In the genomic region with DNA sequence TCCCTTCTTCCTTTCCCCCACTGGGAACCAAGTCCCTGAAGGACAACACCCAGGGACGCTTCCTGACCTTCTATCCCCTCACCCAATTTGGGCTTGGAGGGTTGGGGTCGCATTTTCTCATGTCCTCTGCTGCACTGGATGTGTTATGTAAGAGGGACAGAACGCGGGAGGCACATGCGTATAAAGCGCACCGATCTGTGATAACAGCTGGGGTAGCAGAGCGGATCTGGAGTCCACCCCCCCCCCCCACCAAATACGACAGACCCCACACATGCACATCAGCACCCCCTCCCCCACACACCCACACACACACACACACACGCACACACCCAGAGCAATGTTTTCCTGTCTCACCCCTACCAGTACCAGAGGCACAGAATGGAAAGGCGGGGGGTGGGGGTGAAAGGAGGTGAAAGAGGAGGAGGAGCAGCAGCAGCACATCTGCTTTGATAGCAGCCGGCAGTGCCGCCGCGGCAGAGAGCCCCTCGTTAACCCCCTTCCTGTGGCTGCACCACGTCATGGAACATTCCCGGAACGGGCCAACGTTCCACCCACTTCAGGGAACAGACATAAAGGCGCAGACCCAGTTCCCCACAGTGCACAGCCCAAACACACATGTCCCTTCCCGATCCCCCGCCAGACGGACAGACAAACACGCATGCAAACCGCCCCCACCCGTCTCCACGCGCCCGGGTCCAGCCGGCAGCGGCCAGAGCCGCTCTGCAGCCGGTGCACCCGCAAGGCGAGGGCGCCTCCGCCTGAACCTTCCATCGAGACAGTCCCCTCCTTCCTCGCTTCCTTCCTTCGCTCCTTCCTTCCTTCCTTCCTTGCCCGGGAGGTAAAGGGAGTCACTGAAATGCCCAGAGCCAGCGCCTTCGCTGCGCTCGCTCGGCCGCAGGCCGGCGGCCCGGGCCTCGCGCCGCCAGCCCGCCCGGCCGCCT, we compare ENCODE assay signal across 8 cellular contexts. TPM values are rescaled to one million over a fixed set of nuclear protein-coding genes. Genes with fewer than 3 reads are reported as not detected.
DNase-seq lines count a peak whose midpoint lies in the region; ATAC-seq and TF ChIP-seq lines count a peak whose summit lies in the region.

No MANE protein-coding gene starts in this region.

- ATAC-seq in HG03521 (IDR thresholded peaks at IDR 0.05; ENCODE audit: unreplicated experiment) = peak; percentile 7
- peak; percentile 55 for ATAC-seq in omental fat pad (ENCODE audit: low FRiP score)

- DNase-seq in SK-N-DZ (ENCODE audit: low spot score) (peak; percentile 82), globus pallidus (ENCODE audit: low spot score) (peak; percentile 76), omental fat pad (ENCODE audit: low spot score) (peak; percentile 86), NOMO-1 (lab: John Stamatoyannopoulos, UW; ENCODE audit: unreplicated experiment in 2 of 2) (no peak)
- DNase-seq in activated naive CD4-positive, alpha-beta T cell treated with anti-CD3 and anti-CD28 coated beads, Interleukin-2, amount 50 U/mL, for 16 hours = peak; percentile 91

- TF ChIP-seq CTCF in omental fat pad (IDR thresholded peaks at IDR 0.05) = no peak

- peak overlapping the region; percentile 89 for H3K27ac ChIP-seq in temporal lobe (ENCODE audit: low read depth, low read length)

- H3K4me3 ChIP-seq in GM08714 (ENCODE audit: low read length) = peak overlapping the region; percentile 76

RNA-seq across cellular contexts. Expression of gene HIVEP2, which starts 0.6 kb away (rescaled TPM):
- 3.0 and 4.1 TPM in 2 replicates for polyA plus RNA-seq in SK-N-DZ (2014; cell fraction: cytosol; rRNA removed)
- polyA plus RNA-seq in SK-N-DZ (2014; cell fraction: nucleus; rRNA removed) = 5.3 and 6.3 TPM in 2 replicates
- total RNA-seq in omental fat pad (10 to 100 TPM; 14.9 to 47.3 (median 26.9) TPM), temporal lobe (101 TPM)

Comparison
In these comparisons a context has a peak if more than half of its experiments do, and no peak if none do; other contexts are left out.
1. DNase-seq: peak in SK-N-DZ (single experiment), activated naive CD4-positive, alpha-beta T cell treated with anti-CD3 and anti-CD28 coated beads, Interleukin-2, amount 50 U/mL, for 16 hours (single experiment), globus pallidus (single experiment) and omental fat pad (single experiment); none in NOMO-1 (0 of 2).